11 cellular contexts compared by ENCODE assay signal in the genomic region with DNA sequence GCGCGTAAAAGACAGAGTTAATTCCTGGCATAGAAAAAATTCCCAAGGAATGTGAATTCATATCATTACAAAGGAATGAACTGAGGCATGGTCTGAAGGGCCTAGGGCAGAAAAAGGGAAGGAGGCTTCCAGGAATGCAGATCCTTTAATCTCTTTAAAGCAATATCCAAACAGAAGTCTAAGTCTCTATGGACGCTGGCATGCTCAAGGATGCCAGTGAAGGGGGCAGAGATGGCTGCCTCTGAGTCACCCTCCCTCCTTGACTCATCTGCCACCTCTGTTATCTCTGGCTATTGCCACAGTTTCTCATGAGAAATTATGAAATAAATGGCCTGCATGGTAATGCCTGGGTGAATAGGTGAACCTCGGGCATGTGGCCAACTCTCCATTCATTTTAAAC.
DNase-seq lines count a peak whose midpoint lies in the region; ATAC-seq and TF ChIP-seq lines count a peak whose summit lies in the region.
"Had no signal": no experiment of that assay in that cellular context is flagged by ENCODE, and none has a peak within 500 bp of the region (broad histone marks: within the 10 kb centered on the region; RNA-seq: fewer than 3 reads in every experiment).

No MANE protein-coding gene starts in this region.

- TF ChIP-seq EP300 in esophagus muscularis mucosa (IDR thresholded peaks at IDR 0.05): no peak

- H3K27me3 ChIP-seq in esophagus muscularis mucosa: peaks cover 0 to 2% (median 0%) of the 10 kb centered on the region in 4 donors
- H3K27me3 ChIP-seq: BLaER1 treated with 17β-estradiol and CSF1 and Interleukin-3, amounts not matched to agents 10 nM and 100 nM had no signal

- no peaks in the 10 kb centered on the region for H3K36me3 ChIP-seq in esophagus muscularis mucosa
- H3K36me3 ChIP-seq: BLaER1 treated with 17β-estradiol and CSF1 and Interleukin-3, amounts not matched to agents 10 nM and 100 nM had no signal

- peak; percentile 71 for ATAC-seq in stimulated activated naive CD8-positive, alpha-beta T cell treated with anti-CD3 and anti-CD28 coated beads, Interleukin-15, Interleukin-2, amounts not matched to agents 100 U/mL and 50 U/mL, for 24 hours

- TF ChIP-seq CTCF in NB4 (IDR thresholded peaks at IDR 0.05; ENCODE audit: low read depth, low read length) (no peak), esophagus muscularis mucosa (IDR thresholded peaks at IDR 0.05) (no peak)

- H3K4me3 ChIP-seq in NB4 (ENCODE audit: low read depth, low read length) (no peak overlapping the region), esophagus muscularis mucosa (no peak overlapping the region)
- H3K4me3 ChIP-seq: BLaER1 treated with 17β-estradiol and CSF1 and Interleukin-3, amounts not matched to agents 10 nM and 100 nM had no signal

- H3K27ac ChIP-seq in esophagus muscularis mucosa (replicated peaks in 1 of 4): no peak overlapping the region
- H3K27ac ChIP-seq: BLaER1 treated with 17β-estradiol and CSF1 and Interleukin-3, amounts not matched to agents 10 nM and 100 nM had no signal

- no peaks in the 10 kb centered on the region for H3K4me1 ChIP-seq in esophagus muscularis mucosa
- H3K4me1 ChIP-seq: BLaER1 treated with 17β-estradiol and CSF1 and Interleukin-3, amounts not matched to agents 10 nM and 100 nM had no signal

- 87% methylated on average over 4 of the region's 4 CpGs for WGBS in esophagus muscularis mucosa

- intact Hi-C loops in esophagus muscularis mucosa (cut with DNase I): no loop called here

- TF ChIP-seq POLR2A in NB4 (IDR thresholded peaks at IDR 0.05; ENCODE audit: extremely low read depth, insufficient read length) (no peak), esophagus muscularis mucosa (IDR thresholded peaks at IDR 0.05; ENCODE audit: low read depth) (no peak)

- DNase-seq in stimulated activated CD4-positive, alpha-beta T cell treated with anti-CD3 and anti-CD28 coated beads, Interleukin-15, amount 100 ng/mL, for 24 hours: peak; percentile 24
- no peak for DNase-seq in stimulated activated CD4-positive, alpha-beta T cell treated with anti-CD3 and anti-CD28 coated beads, Interleukin-4, amount 100 ng/mL, for 1 hour
- DNase-seq in NB4 (ENCODE audit: low read depth) (peak; percentile 7), esophagus muscularis mucosa (ENCODE audit: extremely low spot score) (peak; percentile 5), NCI-H2171 (lab: John Stamatoyannopoulos, UW) (no peak), superior temporal gyrus (ENCODE audit: extremely low spot score) (no peak), middle frontal gyrus (ENCODE audit: extremely low spot score, low spot score) (no peak)
- DNase-seq in stimulated activated naive CD8-positive, alpha-beta T cell treated with anti-CD3 and anti-CD28 coated beads, Interleukin-15, Interleukin-2, amounts not matched to agents 100 U/mL and 50 U/mL, for 24 hours: no peak
- DNase-seq: central memory CD4-positive, alpha-beta T cell; KG1 had no signal

- H3K9me3 ChIP-seq in esophagus muscularis mucosa: no peaks in the 10 kb centered on the region

Comparison
In these comparisons a context has a peak if more than half of its experiments do, and no peak if none do; other contexts are left out.
1. DNase-seq: peak in stimulated activated CD4-positive, alpha-beta T cell treated with anti-CD3 and anti-CD28 coated beads, Interleukin-15, amount 100 ng/mL, for 24 hours (single experiment), NB4 (single experiment) and esophagus muscularis mucosa (single experiment); none in stimulated activated CD4-positive, alpha-beta T cell treated with anti-CD3 and anti-CD28 coated beads, Interleukin-4, amount 100 ng/mL, for 1 hour (single experiment), stimulated activated naive CD8-positive, alpha-beta T cell treated with anti-CD3 and anti-CD28 coated beads, Interleukin-15, Interleukin-2, amounts not matched to agents 100 U/mL and 50 U/mL, for 24 hours (single experiment), NCI-H2171 (single experiment), superior temporal gyrus (single experiment) and middle frontal gyrus (single experiment).